ENCODE assay signal across 20 cellular contexts in the genomic region with DNA sequence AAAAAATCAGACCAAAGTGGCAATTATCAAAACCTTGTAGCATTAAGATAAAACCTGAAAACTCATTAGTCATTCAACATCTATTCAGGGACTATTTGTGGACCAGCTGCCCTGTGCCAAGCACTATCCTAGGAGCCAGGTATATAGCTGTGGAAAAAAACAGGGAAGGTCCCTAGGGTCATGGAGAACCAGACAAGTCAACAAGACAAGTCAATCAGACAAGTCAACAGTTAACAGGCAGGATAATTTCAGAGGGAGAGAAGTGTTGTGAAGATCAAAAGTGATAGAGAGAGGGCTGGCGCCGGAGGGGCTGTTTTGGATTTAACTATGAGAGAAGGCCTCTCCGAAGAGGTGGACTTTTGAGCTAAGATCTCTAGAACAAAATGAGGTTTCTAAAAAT. TPM values are rescaled to one million over a fixed set of nuclear protein-coding genes. Genes with fewer than 3 reads are reported as not detected.
DNase-seq lines count a peak whose midpoint lies in the region; ATAC-seq, FAIRE-seq and TF ChIP-seq lines count a peak whose summit lies in the region.
"Had no signal": no experiment of that assay in that cellular context is flagged by ENCODE, and none has a peak within 500 bp of the region (broad histone marks: within the 10 kb centered on the region; RNA-seq: fewer than 3 reads in every experiment).

No MANE protein-coding gene starts in this region.

- H3K79me2 ChIP-seq in HepG2 (ENCODE audit: insufficient read depth, low read length): no peaks in the 10 kb centered on the region

- H4K20me1 ChIP-seq in HepG2 (ENCODE audit: insufficient read depth, low read length): no peaks in the 10 kb centered on the region

- FAIRE-seq in HepG2 (lab: Jason Lieb, UNC) (peak; percentile 64), frontal cortex (lab: Jason Lieb, UNC) (no peak)
- FAIRE-seq: A549, G401.6, GM12891 had no signal

- H3K27ac ChIP-seq in HepG2 (ENCODE audit: extremely low read length, insufficient read depth, low read length) (peak overlapping the region; percentile 19), right lobe of liver (no peak overlapping the region), coronary artery (peak overlapping the region; percentile 48 to 63), skeletal muscle tissue (ENCODE audit: low read depth, low read length) (peak overlapping the region; percentile 40)
- H3K27ac ChIP-seq: C4-2B had no signal

- no peaks in the 10 kb centered on the region; a peak in 1 of 5 replicates for H3K27me3 ChIP-seq in HepG2 (ENCODE audit: control insufficient read depth in 1 of 2, insufficient read depth in 2 of 2, low read length in 2 of 2)
- no peaks in the 10 kb centered on the region for H3K27me3 ChIP-seq in right lobe of liver
- H3K27me3 ChIP-seq in skeletal muscle tissue (ENCODE audit: control insufficient read depth in 3 of 3, insufficient read depth in 3 of 3, low read length in 3 of 3): no peaks in the 10 kb centered on the region

- intact Hi-C loops in HepG2 (cut with micrococcal nuclease; ENCODE audit: unreplicated experiment) (no loop called here), right lobe of liver (cut with DNase I) (no loop called here)

- H3K4me1 ChIP-seq in HepG2 (ENCODE audit: insufficient read depth, low read length) (peaks cover 36% of the 10 kb centered on the region), right lobe of liver (no peaks in the 10 kb centered on the region), skeletal muscle tissue (ENCODE audit: control insufficient read depth in 3 of 3, insufficient read depth in 3 of 3, low read length in 3 of 3) (no peaks in the 10 kb centered on the region)
- H3K4me1 ChIP-seq: BE2C had no signal

- TF ChIP-seq EP300 in HepG2 (IDR thresholded peaks at IDR 0.05; ENCODE audit: low read depth in 2 of 2, low read length in 2 of 2): peak in 1 of 2 experiments; percentile 86; a peak in 2 of 4 replicates
- TF ChIP-seq EP300 in HepG2 (CRISPR knock-in tag; IDR thresholded peaks at IDR 0.05; ENCODE audit: borderline replicate concordance): no peak

- in situ Hi-C loops in HepG2 (cut with HindIII; ENCODE audit: extremely low pct_ligation_motif_present, low pct_unique_long_range_greater_than_20kb): no loop called here

- H3K36me3 ChIP-seq in HepG2 (replicated peaks in 1 of 2; ENCODE audit: control insufficient read depth in 1 of 2, insufficient read depth in 2 of 2, low read length in 2 of 2) (no peaks in the 10 kb centered on the region), right lobe of liver (no peaks in the 10 kb centered on the region), skeletal muscle tissue (ENCODE audit: control insufficient read depth in 3 of 3, insufficient read depth in 3 of 3, low read length in 3 of 3) (peaks cover 0 to under 1% (median under 1%) of the 10 kb centered on the region in 3 donors)
- H3K36me3 ChIP-seq: BE2C had no signal

- H3K9me3 ChIP-seq in HepG2 (ENCODE audit: low read length) (no peaks in the 10 kb centered on the region), right lobe of liver (no peaks in the 10 kb centered on the region), skeletal muscle tissue (ENCODE audit: control insufficient read depth in 3 of 3, low read length in 3 of 3) (no peaks in the 10 kb centered on the region)
- H3K9me3 ChIP-seq: A549, BE2C had no signal

- ATAC-seq in HepG2: peak; percentile 95
- no peak for ATAC-seq in right lobe of liver
- ATAC-seq: A549 had no signal

- POLR2A ChIA-PET in HepG2 (lab: Yijun Ruan, JAX): no interaction called here

- H3K4me3 ChIP-seq in HepG2 (replicated peaks in 1 of 3; ENCODE audit: insufficient read depth in 1 of 3, low read depth in 2 of 3, low read length in 3 of 3) (no peak overlapping the region; a peak in 1 of 6 replicates), right lobe of liver (no peak overlapping the region), coronary artery (no peak overlapping the region), skeletal muscle tissue (ENCODE audit: low read length in 3 of 3) (no peak overlapping the region)
- H3K4me3 ChIP-seq: A549 had no signal

- no peak for TF ChIP-seq RAD21 in HepG2 (CRISPR knock-in tag; IDR thresholded peaks at IDR 0.05)

- BruUV-seq in HepG2 (replicated peaks; lab: Mats Ljungman, UMichigan): no TSS peak

- DNase-seq in HepG2 (ENCODE audit: low spot score): peak; percentile 89
- no peak for DNase-seq in right lobe of liver
- DNase-seq in coronary artery (ENCODE audit: low spot score): peak; percentile 28
- no peak for DNase-seq in NCI-H2029 (lab: John Stamatoyannopoulos, UW)
- DNase-seq in mesenteric fat pad (ENCODE audit: low spot score): no peak
- no peak for DNase-seq in frontal cortex (ENCODE audit: low spot score in 2 of 2)
- DNase-seq: BE2C; CD4-positive, alpha-beta memory T cell; DMS153; DMS79 treated with DMSO at 0.1 percent for 48 hours; EL; GOT3; H9 had no signal

- CTCF ChIA-PET in HepG2 (lab: Yijun Ruan, JAX; ENCODE audit: low intra/inter-chr PET ratio, low total read pairs): no interaction called here

- TF ChIP-seq POLR2A in HepG2 (IDR thresholded peaks at IDR 0.05; ENCODE audit: insufficient read depth in 1 of 2, low read depth in 2 of 2, low read length in 2 of 2) (no peak), right lobe of liver (IDR thresholded peaks at IDR 0.05) (no peak)

- H2AFZ ChIP-seq in HepG2 (ENCODE audit: low read length): no peak overlapping the region

- 3% methylated on average over 3 of the region's 3 CpGs for WGBS in HepG2 (ENCODE audit: low lambda C conversion rate)
- 62% methylated on average over 3 of the region's 3 CpGs for WGBS in right lobe of liver (ENCODE audit: insufficient coverage, low coverage, low lambda C conversion rate, missing lambda C conversion rate)

- H3K9ac ChIP-seq in HepG2 (ENCODE audit: insufficient read depth, low read depth, low read length) (no peak overlapping the region), skeletal muscle tissue (ENCODE audit: low read depth in 1 of 3, low read length in 3 of 3) (no peak overlapping the region)

- TF ChIP-seq CTCF in HepG2 (CRISPR knock-in tag; IDR thresholded peaks at IDR 0.05) (no peak), right lobe of liver (IDR thresholded peaks at IDR 0.05) (no peak), coronary artery (IDR thresholded peaks at IDR 0.05) (no peak)

- peak overlapping the region; percentile 37 for H3K4me2 ChIP-seq in HepG2 (ENCODE audit: low read depth, low read length)
- H3K4me2 ChIP-seq: A549 had no signal

RNA-seq across cellular contexts. Expression of a gene that starts 3.3 kb away (rescaled TPM):
- not detected in 2 replicates for total RNA-seq in HepG2 (2016; rRNA removed; fragmentation: Illumina TruSeq; extraction: Trizol)
- total RNA-seq in HepG2 (2016; cell fraction: cytosol; rRNA removed; fragmentation: Illumina TruSeq; extraction: Trizol; ENCODE audit: low read depth): not detected in 2 replicates
- not detected in 2 replicates for total RNA-seq in HepG2 (2016; cell fraction: insoluble cytoplasmic fraction; rRNA removed; fragmentation: Illumina TruSeq; extraction: Trizol)
- not detected in 2 replicates for total RNA-seq in HepG2 (2016; cell fraction: membrane; rRNA removed; fragmentation: Illumina TruSeq; extraction: Trizol)
- not detected in 2 replicates for total RNA-seq in HepG2 (2016; cell fraction: nucleus; rRNA removed; fragmentation: Illumina TruSeq; extraction: Trizol)
- not detected in 2 replicates for polyA plus RNA-seq in HepG2 (2011; rRNA removed)
- polyA plus RNA-seq in HepG2 (2011; cell fraction: cytosol; rRNA removed): not detected in 2 replicates
- polyA plus RNA-seq in HepG2 (2011; cell fraction: nucleus; rRNA removed): not detected in 2 replicates
- polyA plus RNA-seq in HepG2 (2012): not detected in 2 replicates
- polyA plus RNA-seq in HepG2 (2016; cell fraction: cytosol; fragmentation: Illumina TruSeq; extraction: Trizol; ENCODE audit: low read depth): not detected in 2 replicates
- polyA plus RNA-seq in HepG2 (2016; cell fraction: insoluble cytoplasmic fraction; fragmentation: Illumina TruSeq; extraction: Trizol; ENCODE audit: low read depth): not detected in 2 replicates
- not detected in 2 replicates for polyA plus RNA-seq in HepG2 (2016; cell fraction: membrane; fragmentation: Illumina TruSeq; extraction: Trizol; ENCODE audit: low read depth)
- polyA plus RNA-seq in HepG2 (2016; cell fraction: nucleus; fragmentation: Illumina TruSeq; extraction: Trizol; ENCODE audit: insufficient read depth, low read depth): not detected in 2 replicates
- polyA minus RNA-seq in HepG2 (2011; rRNA and poly(A)+ RNA removed; ENCODE audit: low replicate concordance): not detected in 2 replicates
- polyA minus RNA-seq in HepG2 (2011; cell fraction: cytosol; rRNA and poly(A)+ RNA removed): not detected in 2 replicates
- not detected in 2 replicates for polyA minus RNA-seq in HepG2 (2011; cell fraction: nucleus; rRNA and poly(A)+ RNA removed)
- total RNA-seq in right lobe of liver: not detected
- under 0.01 TPM for total RNA-seq in skeletal muscle tissue
- 0.39 TPM for total RNA-seq in mesenteric fat pad
- total RNA-seq in frontal cortex: not detected
- total RNA-seq: CD4-positive, alpha-beta memory T cell; HT1080 had no signal
- polyA plus RNA-seq: A549; AG04450; CD4-positive, alpha-beta memory T cell had no signal

RNA-seq across cellular contexts. Expression of a gene that starts 32.6 kb away (rescaled TPM):
- total RNA-seq in HepG2 (2016; rRNA removed; fragmentation: Illumina TruSeq; extraction: Trizol) (not detected in 2 replicates), right lobe of liver (1 to 10 TPM in 1 of 6 experiments, under 1 TPM in 5; 0.22 to 1.7 (median 0.36) TPM), skeletal muscle tissue (38.1 TPM), mesenteric fat pad (31.2 TPM), frontal cortex (45.7 TPM)
- total RNA-seq in HepG2 (2016; cell fraction: cytosol; rRNA removed; fragmentation: Illumina TruSeq; extraction: Trizol; ENCODE audit: low read depth): not detected in 2 replicates
- total RNA-seq in HepG2 (2016; cell fraction: insoluble cytoplasmic fraction; rRNA removed; fragmentation: Illumina TruSeq; extraction: Trizol): 0.02 TPM in 1 of 2 replicates, not detected in the other
- total RNA-seq in HepG2 (2016; cell fraction: membrane; rRNA removed; fragmentation: Illumina TruSeq; extraction: Trizol): 0.03 TPM in 1 of 2 replicates, not detected in the other
- total RNA-seq in HepG2 (2016; cell fraction: nucleus; rRNA removed; fragmentation: Illumina TruSeq; extraction: Trizol): not detected in 2 replicates
- 0.16 TPM in 2 replicates for polyA plus RNA-seq in HepG2 (2011; rRNA removed)
- polyA plus RNA-seq in HepG2 (2011; cell fraction: cytosol; rRNA removed): 0.04 and 0.16 TPM in 2 replicates
- polyA plus RNA-seq in HepG2 (2011; cell fraction: nucleus; rRNA removed): 0.50 and 1.3 TPM in 2 replicates
- 0.16 and 0.95 TPM in 2 replicates for polyA plus RNA-seq in HepG2 (2012)
- not detected in 2 replicates for polyA plus RNA-seq in HepG2 (2016; cell fraction: cytosol; fragmentation: Illumina TruSeq; extraction: Trizol; ENCODE audit: low read depth)
- polyA plus RNA-seq in HepG2 (2016; cell fraction: insoluble cytoplasmic fraction; fragmentation: Illumina TruSeq; extraction: Trizol; ENCODE audit: low read depth): not detected in 2 replicates
- not detected in 2 replicates for polyA plus RNA-seq in HepG2 (2016; cell fraction: membrane; fragmentation: Illumina TruSeq; extraction: Trizol; ENCODE audit: low read depth)
- polyA plus RNA-seq in HepG2 (2016; cell fraction: nucleus; fragmentation: Illumina TruSeq; extraction: Trizol; ENCODE audit: insufficient read depth, low read depth): not detected in 2 replicates
- 0.07 and 0.44 TPM in 2 replicates for polyA minus RNA-seq in HepG2 (2011; rRNA and poly(A)+ RNA removed; ENCODE audit: low replicate concordance)
- polyA minus RNA-seq in HepG2 (2011; cell fraction: cytosol; rRNA and poly(A)+ RNA removed): 0.18 and 0.79 TPM in 2 replicates
- polyA minus RNA-seq in HepG2 (2011; cell fraction: nucleus; rRNA and poly(A)+ RNA removed): 0.26 and 0.37 TPM in 2 replicates
- total RNA-seq: CD4-positive, alpha-beta memory T cell; HT1080 had no signal
- polyA plus RNA-seq: CD4-positive, alpha-beta memory T cell had no signal

RNA-seq across cellular contexts. Expression of a gene that starts 42.3 kb away (rescaled TPM):
- total RNA-seq in HepG2 (2016; rRNA removed; fragmentation: Illumina TruSeq; extraction: Trizol) (0.20 TPM in 2 replicates), right lobe of liver (under 1 TPM in 1 of 6 experiments, not detected in 5; 0.25 TPM), skeletal muscle tissue (616 TPM), mesenteric fat pad (0.39 TPM), frontal cortex (4.9 TPM)
- total RNA-seq in HepG2 (2016; cell fraction: cytosol; rRNA removed; fragmentation: Illumina TruSeq; extraction: Trizol; ENCODE audit: low read depth): not detected in 2 replicates
- total RNA-seq in HepG2 (2016; cell fraction: insoluble cytoplasmic fraction; rRNA removed; fragmentation: Illumina TruSeq; extraction: Trizol): 0.06 TPM in 1 of 2 replicates, not detected in the other
- total RNA-seq in HepG2 (2016; cell fraction: membrane; rRNA removed; fragmentation: Illumina TruSeq; extraction: Trizol): 0.19 TPM in 1 of 2 replicates, not detected in the other
- total RNA-seq in HepG2 (2016; cell fraction: nucleus; rRNA removed; fragmentation: Illumina TruSeq; extraction: Trizol): not detected in 2 replicates
- polyA plus RNA-seq in HepG2 (2011; rRNA removed): 0.09 TPM in 2 replicates
- 0.05 TPM in 1 of 2 replicates, not detected in the other for polyA plus RNA-seq in HepG2 (2011; cell fraction: cytosol; rRNA removed)
- not detected in 2 replicates for polyA plus RNA-seq in HepG2 (2011; cell fraction: nucleus; rRNA removed)
- 0.12 TPM in 1 of 2 replicates, not detected in the other for polyA plus RNA-seq in HepG2 (2012)
- polyA plus RNA-seq in HepG2 (2016; cell fraction: cytosol; fragmentation: Illumina TruSeq; extraction: Trizol; ENCODE audit: low read depth): 0.09 and 0.17 TPM in 2 replicates
- polyA plus RNA-seq in HepG2 (2016; cell fraction: insoluble cytoplasmic fraction; fragmentation: Illumina TruSeq; extraction: Trizol; ENCODE audit: low read depth): 0.30 and 0.41 TPM in 2 replicates
- 0.21 and 0.30 TPM in 2 replicates for polyA plus RNA-seq in HepG2 (2016; cell fraction: membrane; fragmentation: Illumina TruSeq; extraction: Trizol; ENCODE audit: low read depth)
- not detected in 2 replicates for polyA plus RNA-seq in HepG2 (2016; cell fraction: nucleus; fragmentation: Illumina TruSeq; extraction: Trizol; ENCODE audit: insufficient read depth, low read depth)
- polyA minus RNA-seq in HepG2 (2011; rRNA and poly(A)+ RNA removed; ENCODE audit: low replicate concordance): not detected in 2 replicates
- not detected in 2 replicates for polyA minus RNA-seq in HepG2 (2011; cell fraction: cytosol; rRNA and poly(A)+ RNA removed)
- polyA minus RNA-seq in HepG2 (2011; cell fraction: nucleus; rRNA and poly(A)+ RNA removed): not detected in 2 replicates
- total RNA-seq: CD4-positive, alpha-beta memory T cell; HT1080 had no signal
- polyA plus RNA-seq: CD4-positive, alpha-beta memory T cell had no signal

RNA-seq across cellular contexts. Expression of a gene that starts 49.7 kb away (rescaled TPM):
- total RNA-seq in HepG2 (2016; rRNA removed; fragmentation: Illumina TruSeq; extraction: Trizol) (8.0 and 24.0 TPM in 2 replicates), right lobe of liver (10 to 100 TPM; 27.5 to 45.7 (median 29.4) TPM), skeletal muscle tissue (11.5 TPM), mesenteric fat pad (20.4 TPM), frontal cortex (48.5 TPM)
- 1.8 and 1.9 TPM in 2 replicates for total RNA-seq in HepG2 (2016; cell fraction: cytosol; rRNA removed; fragmentation: Illumina TruSeq; extraction: Trizol; ENCODE audit: low read depth)
- total RNA-seq in HepG2 (2016; cell fraction: insoluble cytoplasmic fraction; rRNA removed; fragmentation: Illumina TruSeq; extraction: Trizol): 7.7 and 25.9 TPM in 2 replicates
- 3.4 and 4.0 TPM in 2 replicates for total RNA-seq in HepG2 (2016; cell fraction: membrane; rRNA removed; fragmentation: Illumina TruSeq; extraction: Trizol)
- total RNA-seq in HepG2 (2016; cell fraction: nucleus; rRNA removed; fragmentation: Illumina TruSeq; extraction: Trizol): 24.1 and 29.5 TPM in 2 replicates
- 41.0 and 52.1 TPM in 2 replicates for polyA plus RNA-seq in HepG2 (2011; rRNA removed)
- 36.7 and 58.5 TPM in 2 replicates for polyA plus RNA-seq in HepG2 (2011; cell fraction: cytosol; rRNA removed)
- polyA plus RNA-seq in HepG2 (2011; cell fraction: nucleus; rRNA removed): 81.8 and 93.4 TPM in 2 replicates
- 24.4 and 32.1 TPM in 2 replicates for polyA plus RNA-seq in HepG2 (2012)
- 1.6 and 1.8 TPM in 2 replicates for polyA plus RNA-seq in HepG2 (2016; cell fraction: cytosol; fragmentation: Illumina TruSeq; extraction: Trizol; ENCODE audit: low read depth)
- polyA plus RNA-seq in HepG2 (2016; cell fraction: insoluble cytoplasmic fraction; fragmentation: Illumina TruSeq; extraction: Trizol; ENCODE audit: low read depth): 7.6 and 8.9 TPM in 2 replicates
- polyA plus RNA-seq in HepG2 (2016; cell fraction: membrane; fragmentation: Illumina TruSeq; extraction: Trizol; ENCODE audit: low read depth): 2.6 and 3.2 TPM in 2 replicates
- 46.1 TPM in 2 replicates for polyA plus RNA-seq in HepG2 (2016; cell fraction: nucleus; fragmentation: Illumina TruSeq; extraction: Trizol; ENCODE audit: insufficient read depth, low read depth)
- 27.5 and 60.2 TPM in 2 replicates for polyA minus RNA-seq in HepG2 (2011; rRNA and poly(A)+ RNA removed; ENCODE audit: low replicate concordance)
- polyA minus RNA-seq in HepG2 (2011; cell fraction: cytosol; rRNA and poly(A)+ RNA removed): 25.5 and 26.7 TPM in 2 replicates
- 11.6 and 14.0 TPM in 2 replicates for polyA minus RNA-seq in HepG2 (2011; cell fraction: nucleus; rRNA and poly(A)+ RNA removed)

RNA-seq across cellular contexts. Expression of a gene that starts 57.1 kb away (rescaled TPM):
- total RNA-seq in HepG2 (2016; rRNA removed; fragmentation: Illumina TruSeq; extraction: Trizol) (12.1 and 15.8 TPM in 2 replicates), right lobe of liver (10 to 100 TPM; 11.5 to 45.7 (median 18.0) TPM), skeletal muscle tissue (26.1 TPM), mesenteric fat pad (486 TPM), frontal cortex (84.4 TPM)
- 5.3 and 6.2 TPM in 2 replicates for total RNA-seq in HepG2 (2016; cell fraction: cytosol; rRNA removed; fragmentation: Illumina TruSeq; extraction: Trizol; ENCODE audit: low read depth)
- 13.1 and 13.5 TPM in 2 replicates for total RNA-seq in HepG2 (2016; cell fraction: insoluble cytoplasmic fraction; rRNA removed; fragmentation: Illumina TruSeq; extraction: Trizol)
- 19.6 and 23.0 TPM in 2 replicates for total RNA-seq in HepG2 (2016; cell fraction: membrane; rRNA removed; fragmentation: Illumina TruSeq; extraction: Trizol)
- total RNA-seq in HepG2 (2016; cell fraction: nucleus; rRNA removed; fragmentation: Illumina TruSeq; extraction: Trizol): 6.0 and 6.1 TPM in 2 replicates
- 35.2 and 40.4 TPM in 2 replicates for polyA plus RNA-seq in HepG2 (2011; rRNA removed)
- 28.3 and 34.3 TPM in 2 replicates for polyA plus RNA-seq in HepG2 (2011; cell fraction: cytosol; rRNA removed)
- polyA plus RNA-seq in HepG2 (2011; cell fraction: nucleus; rRNA removed): 14.9 and 20.5 TPM in 2 replicates
- polyA plus RNA-seq in HepG2 (2012): 13.8 and 25.9 TPM in 2 replicates
- polyA plus RNA-seq in HepG2 (2016; cell fraction: cytosol; fragmentation: Illumina TruSeq; extraction: Trizol; ENCODE audit: low read depth): 23.0 and 24.9 TPM in 2 replicates
- 40.5 and 45.7 TPM in 2 replicates for polyA plus RNA-seq in HepG2 (2016; cell fraction: insoluble cytoplasmic fraction; fragmentation: Illumina TruSeq; extraction: Trizol; ENCODE audit: low read depth)
- polyA plus RNA-seq in HepG2 (2016; cell fraction: membrane; fragmentation: Illumina TruSeq; extraction: Trizol; ENCODE audit: low read depth): 43.4 and 51.8 TPM in 2 replicates
- polyA plus RNA-seq in HepG2 (2016; cell fraction: nucleus; fragmentation: Illumina TruSeq; extraction: Trizol; ENCODE audit: insufficient read depth, low read depth): 23.2 and 27.2 TPM in 2 replicates
- polyA minus RNA-seq in HepG2 (2011; rRNA and poly(A)+ RNA removed; ENCODE audit: low replicate concordance): 14.7 and 92.5 TPM in 2 replicates
- polyA minus RNA-seq in HepG2 (2011; cell fraction: cytosol; rRNA and poly(A)+ RNA removed): 11.5 TPM in 2 replicates
- polyA minus RNA-seq in HepG2 (2011; cell fraction: nucleus; rRNA and poly(A)+ RNA removed): 3.0 and 7.3 TPM in 2 replicates

Comparison
In these comparisons a context has a peak if more than half of its experiments do, and no peak if none do; other contexts are left out.
1. DNase-seq: peak in HepG2 (single experiment) and coronary artery (single experiment); none in right lobe of liver (0 of 3), NCI-H2029 (single experiment), mesenteric fat pad (single experiment) and frontal cortex (0 of 2).
2. H3K27ac ChIP-seq: peak in HepG2 (single experiment), coronary artery (2 of 2) and skeletal muscle tissue (single experiment); none in right lobe of liver (0 of 3).
3. RNA of a gene that starts 32.6 kb away (total RNA-seq): 45.7 TPM in frontal cortex (single experiment), 38.1 TPM in skeletal muscle tissue (single experiment) and 31.2 TPM in mesenteric fat pad (single experiment); 0.22 to 1.7 TPM in right lobe of liver and 0.02 to 0.03 TPM in HepG2; every median in the first group is over 10 times any median in the second.
4. RNA of a gene that starts 42.3 kb away (total RNA-seq): 616 TPM in skeletal muscle tissue (single experiment); 4.9 TPM in frontal cortex (single experiment), 0.39 TPM in mesenteric fat pad (single experiment), 0.06 to 0.20 TPM in HepG2 and 0.25 TPM in right lobe of liver; every median in the first group is over 100 times any median in the second.